ENCODE assay signal across 32 cellular contexts in genomic region chr2:204542967-204543608, GRCh38. TPM values are rescaled to one million over a fixed set of nuclear protein-coding genes. Genes with fewer than 3 reads are reported as not detected.
DNase-seq lines count a peak whose midpoint lies in the region; ATAC-seq, FAIRE-seq and TF ChIP-seq lines count a peak whose summit lies in the region.
"Had no signal": no experiment of that assay in that cellular context is flagged by ENCODE, and none has a peak within 500 bp of the region (broad histone marks: within the 10 kb centered on the region; RNA-seq: fewer than 3 reads in every experiment).

No MANE protein-coding gene starts in this region.

- H3K4me3 ChIP-seq in K562 (no peak overlapping the region), liver (ENCODE audit: low read depth in 1 of 3, low read length in 3 of 3) (no peak overlapping the region), suprapubic skin (no peak overlapping the region)
- H3K4me3 ChIP-seq: GM23338, heart left ventricle, Peyer's patch, prostate gland, sigmoid colon, upper lobe of right lung had no signal

- no peak overlapping the region for H2AFZ ChIP-seq in K562 (ENCODE audit: low read depth, low read length)
- H2AFZ ChIP-seq: GM23338 had no signal

- 56% methylated on average over 4 of the region's 4 CpGs for WGBS in K562 (ENCODE audit: insufficient coverage, low coverage, missing lambda C conversion rate)
- WGBS in liver, result 61% methylated on average over 4 of the region's 4 CpGs
- WGBS in suprapubic skin, result 72% methylated on average over 4 of the region's 4 CpGs

- TF ChIP-seq EP300 in Ishikawa (IDR thresholded peaks at IDR 0.05; ENCODE audit: borderline replicate concordance) (no peak), K562 (IDR thresholded peaks at IDR 0.05; ENCODE audit: low read length) (no peak), suprapubic skin (IDR thresholded peaks at IDR 0.05) (no peak)

- TF ChIP-seq POLR2A in K562 (conservative IDR thresholded peaks at IDR 0.05) (no peak), suprapubic skin (IDR thresholded peaks at IDR 0.05) (no peak)

- no peaks in the 10 kb centered on the region for H3K79me2 ChIP-seq in K562 (ENCODE audit: control insufficient read depth, insufficient read depth, low read length)

- CTCF ChIA-PET in K562 (lab: Yijun Ruan, JAX; ENCODE audit: low intra/inter-chr PET ratio), result no interaction called here

- H3K27ac ChIP-seq in K562 (ENCODE audit: extremely low read depth, low read depth, low read length) (no peak overlapping the region), liver (ENCODE audit: low read depth in 1 of 2, low read length in 2 of 2) (no peak overlapping the region), suprapubic skin (peak overlapping the region; percentile 18)
- H3K27ac ChIP-seq: C4-2B, foreskin keratinocyte, heart left ventricle, Peyer's patch, prostate gland, sigmoid colon, upper lobe of right lung had no signal

- TF ChIP-seq CTCF in K562 (IDR thresholded peaks at IDR 0.05 in 2 of 3, conservative IDR thresholded peaks at IDR 0.05 in 1 of 3; ENCODE audit: insufficient read depth in 2 of 3, low read depth in 1 of 3, low read length in 3 of 3), result no peak
- no peak for TF ChIP-seq CTCF in liver (IDR thresholded peaks at IDR 0.05; ENCODE audit: low read depth, low read length, missing input control)
- no peak for TF ChIP-seq CTCF in suprapubic skin (IDR thresholded peaks at IDR 0.05)

- no peak for FAIRE-seq in K562 (lab: Jason Lieb, UNC)
- FAIRE-seq: colon, G401.6, kidney had no signal

- no peak for ATAC-seq in K562
- ATAC-seq in GM21529 (IDR thresholded peaks at IDR 0.05; ENCODE audit: unreplicated experiment), result no peak
- ATAC-seq: foreskin keratinocyte, GM23338, heart left ventricle, left ventricle myocardium superior, upper lobe of right lung had no signal

- no TSS peak for BruUV-seq in K562 (replicated peaks; lab: Mats Ljungman, UMichigan)

- H3K9me3 ChIP-seq in K562 (replicated peaks; ENCODE audit: control insufficient read depth, insufficient read depth, low read depth, low read length) (no peaks in the 10 kb centered on the region), liver (ENCODE audit: control insufficient read depth in 4 of 4, low read length in 3 of 4) (no peaks in the 10 kb centered on the region), suprapubic skin (no peaks in the 10 kb centered on the region)
- H3K9me3 ChIP-seq: heart left ventricle, Peyer's patch, prostate gland, sigmoid colon, upper lobe of right lung had no signal

- H3K27me3 ChIP-seq in K562 (ENCODE audit: control insufficient read depth in 2 of 2, insufficient read depth in 2 of 2, low read length in 2 of 2) (no peaks in the 10 kb centered on the region), liver (ENCODE audit: control insufficient read depth in 4 of 4, insufficient read depth in 4 of 4, low read length in 3 of 4) (no peaks in the 10 kb centered on the region), suprapubic skin (no peaks in the 10 kb centered on the region)
- H3K27me3 ChIP-seq: Peyer's patch, sigmoid colon, upper lobe of right lung had no signal

- H3K9ac ChIP-seq in K562 (ENCODE audit: insufficient read depth in 1 of 2, low read depth in 2 of 2, low read length in 2 of 2) (no peak overlapping the region), liver (ENCODE audit: low read depth in 1 of 2, low read length in 2 of 2) (no peak overlapping the region)

- DNase-seq in K562 (ENCODE audit: extremely low read depth in 1 of 4, low spot score in 3 of 4) (no peak), suprapubic skin (ENCODE audit: low spot score in 2 of 2) (no peak), HT-29 (ENCODE audit: low spot score) (no peak), NAMALWA (ENCODE audit: low spot score) (no peak)
- DNase-seq: activated CD4-positive, alpha-beta memory T cell treated with anti-CD3 and anti-CD28 coated beads for 36 hours; activated CD4-positive, CD25-positive, alpha-beta regulatory T cell treated with anti-CD3 and anti-CD28 coated beads, Interleukin-2, amount 50 U/mL, for 72 hours; amygdala; Calu3; DMS79; foreskin keratinocyte; heart left ventricle; KBM-7; kidney; left ventricle myocardium superior; MM.1S; NCI-H1436; NCI-H2081; NCI-H748 treated with DMSO at 0.1 percent for 48 hours; Peyer's patch; SHP77 treated with DMSO at 0.1 percent for 48 hours; sigmoid colon; stimulated activated CD4-positive, alpha-beta T cell treated with anti-CD3 and anti-CD28 coated beads, Interleukin-4, amount 100 ng/mL, for 24 hours; substantia nigra; upper lobe of right lung had no signal

- intact Hi-C loops in K562 (cut with micrococcal nuclease), result loop anchor here (10.0 kb wide), 1 partner anchor 188 kb away; no protein-coding TSS in a partner anchor

- POLR2A ChIA-PET in K562 (lab: Yijun Ruan, JAX), result interaction anchor here (0.8 kb wide), 1 partner anchor 14 kb away, joined by 4 read pairs; no protein-coding TSS in a partner anchor

- H4K20me1 ChIP-seq in K562 (replicated peaks; ENCODE audit: control insufficient read depth, insufficient read depth, low read length), result no peaks in the 10 kb centered on the region

- in situ Hi-C loops in K562 (cut with MboI), result no loop called here

- H3K4me1 ChIP-seq in K562 (replicated peaks in 1 of 2; ENCODE audit: control insufficient read depth in 2 of 2, insufficient read depth in 2 of 2, low read length in 2 of 2) (peaks cover 16 to 18% of the 10 kb centered on the region in 2 experiments; a peak in 4 of 5 replicates), liver (ENCODE audit: control insufficient read depth in 4 of 4, insufficient read depth in 4 of 4, low read length in 3 of 4) (peaks cover 4 to 30% (median 14%) of the 10 kb centered on the region in 4 donors), suprapubic skin (peaks cover 30% of the 10 kb centered on the region)
- H3K4me1 ChIP-seq: prostate gland, upper lobe of right lung had no signal

- H3K4me2 ChIP-seq in K562 (ENCODE audit: insufficient read depth, low read length), result no peak overlapping the region
- H3K4me2 ChIP-seq: GM23338 had no signal

- TF ChIP-seq RAD21 in Ishikawa (IDR thresholded peaks at IDR 0.05; ENCODE audit: low read depth) (no peak), K562 (CRISPR knock-in tag; conservative IDR thresholded peaks at IDR 0.05 in 1 of 2, IDR thresholded peaks at IDR 0.05 in 1 of 2) (no peak), liver (IDR thresholded peaks at IDR 0.05) (no peak)

- H3K36me3 ChIP-seq in K562 (ENCODE audit: control insufficient read depth, insufficient read depth, low read length), result no peaks in the 10 kb centered on the region
- no peaks in the 10 kb centered on the region for H3K36me3 ChIP-seq in liver (ENCODE audit: control insufficient read depth in 4 of 4, insufficient read depth in 3 of 4, low read depth in 1 of 4, low read length in 3 of 4)
- H3K36me3 ChIP-seq in suprapubic skin, result no peaks in the 10 kb centered on the region
- H3K36me3 ChIP-seq: heart left ventricle, Peyer's patch, prostate gland, sigmoid colon, upper lobe of right lung had no signal

- H3K9me1 ChIP-seq in K562 (ENCODE audit: control insufficient read depth, insufficient read depth, low read length), result no peaks in the 10 kb centered on the region

TF ChIP-seq in Ishikawa, 13 proteins besides CTCF, POLR2A, EP300 and RAD21:
- TF ChIP-seq CEBPB (IDR thresholded peaks at IDR 0.05) (peak; percentile 31; the same call in 1 of the 2 replicates), TCF12 (IDR thresholded peaks at IDR 0.05; ENCODE audit: low read depth) (no peak)

TF ChIP-seq in K562, 482 proteins besides CTCF, POLR2A, EP300 and RAD21:
- TF ChIP-seq CEBPB (tag; IDR thresholded peaks at IDR 0.05) (peak; percentile 20; the same call in 1 of the 2 replicates), TCFL5 (CRISPR knock-in tag; conservative IDR thresholded peaks at IDR 0.05) (no peak)
TF ChIP-seq in K562: peak in this region for 1.

TF ChIP-seq in liver, 16 proteins besides CTCF, POLR2A, EP300 and RAD21 (continues in another document):
- no peak for TF ChIP-seq TAF1 (conservative IDR thresholded peaks at IDR 0.05)
- peak in 1 of 2 donors; percentile 42 for TF ChIP-seq EGR1 (IDR thresholded peaks at IDR 0.05; ENCODE audit: low read depth in 2 of 2)
- TF ChIP-seq JUND (IDR thresholded peaks at IDR 0.05), result peak in 1 of 2 donors; percentile 51
- peak; percentile 15 for TF ChIP-seq NR2F2 (IDR thresholded peaks at IDR 0.05)
- TF ChIP-seq YY1 (IDR thresholded peaks at IDR 0.05), result peak; percentile 93

RNA-seq across cellular contexts. Expression of gene PARD3B, which starts 2.2 kb away (rescaled TPM):
- 3.8 and 10.8 TPM in 2 replicates for total RNA-seq in K562 (2011; cell fraction: chromatin; rRNA removed; ENCODE audit: low replicate concordance)
- 1.3 and 3.2 TPM in 2 replicates for total RNA-seq in K562 (2011; cell fraction: nucleolus; rRNA removed)
- 2.8 and 3.4 TPM in 2 replicates for total RNA-seq in K562 (2011; cell fraction: nucleoplasm; rRNA removed)
- total RNA-seq in K562 (2014; rRNA removed), result 1.2 and 1.6 TPM in 2 replicates
- total RNA-seq in K562 (2014; rRNA removed; fragmentation: Illumina TruSeq; extraction: Trizol), result 2.0 and 2.5 TPM in 2 replicates
- total RNA-seq in K562 (2015; rRNA removed; fragmentation: Illumina TruSeq; extraction: Trizol), result 2.6 TPM in 2 replicates
- 2.7 and 3.0 TPM in 2 replicates for total RNA-seq in K562 (2021)
- polyA plus RNA-seq in K562 (2011; rRNA removed), result 0.15 TPM in 1 of 2 replicates, not detected in the other
- 0.01 and 0.04 TPM in 2 replicates for polyA plus RNA-seq in K562 (2011; cell fraction: cytosol; rRNA removed)
- polyA plus RNA-seq in K562 (2011; cell fraction: nucleus; rRNA removed), result 0.10 and 0.24 TPM in 2 replicates
- 1.0 and 4.2 TPM in 2 replicates for polyA plus RNA-seq in K562 (2012)
- 0.83 and 1.1 TPM in 2 replicates for polyA plus RNA-seq in K562 (2014; fragmentation: Illumina TruSeq; extraction: Trizol)
- under 1 TPM; 0.34 to 0.56 TPM for polyA plus RNA-seq in K562 (2014; fragmentation: Nextera tagmentation; extraction: Ambion mirVana)
- polyA plus RNA-seq in K562 (2014; rRNA removed), result 0.61 and 0.70 TPM in 2 replicates
- polyA minus RNA-seq in K562 (2011; rRNA and poly(A)+ RNA removed), result 0.03 and 1.1 TPM in 2 replicates
- polyA minus RNA-seq in K562 (2011; cell fraction: cytosol; rRNA and poly(A)+ RNA removed), result not detected in 2 replicates
- polyA minus RNA-seq in K562 (2011; cell fraction: nucleus; rRNA and poly(A)+ RNA removed), result 0.81 TPM in 1 of 2 replicates, not detected in the other
- total RNA-seq in liver, result 10 to 100 TPM in 1 of 2 donors, 1 to 10 TPM in 1; 4.4 to 10.3 TPM
- polyA plus RNA-seq in liver, result 1 to 10 TPM; 1.1 to 3.1 TPM
- 10 to 100 TPM; 12.5 to 18.9 (median 15.5) TPM for total RNA-seq in suprapubic skin
- 1.8 and 3.9 TPM in 2 replicates for total RNA-seq in HT-29 (2014; rRNA removed; shearing (Covaris generic))
